Comparison of ENCODE assay signal across 35 cellular contexts in the genomic region with DNA sequence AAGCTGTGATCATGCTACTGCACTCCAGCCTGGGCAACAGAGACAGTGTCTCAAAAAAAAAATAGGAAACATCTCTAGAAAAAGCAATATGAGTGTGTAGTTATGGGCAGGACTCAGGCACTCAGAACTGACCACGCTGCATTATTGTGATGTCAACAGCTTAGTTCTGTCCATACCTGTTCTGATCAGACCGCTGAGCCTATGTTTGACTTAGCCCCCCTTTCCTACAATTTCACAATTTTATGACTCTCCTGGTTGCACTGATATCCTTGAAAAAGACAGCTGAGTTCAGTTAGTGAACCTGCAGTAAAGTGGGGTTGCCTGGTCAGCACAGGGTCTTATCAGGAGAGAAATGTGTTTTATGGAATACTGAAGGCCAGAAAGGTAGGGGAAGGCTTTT.
"Had no signal": no experiment of that assay in that cellular context is flagged by ENCODE, and none has a peak within 500 bp of the region (broad histone marks: within the 10 kb centered on the region; RNA-seq: fewer than 3 reads in every experiment).

No MANE protein-coding gene starts in this region.

- H3K4me3 ChIP-seq: MG63 had no signal

- H3K27me3 ChIP-seq: MG63 had no signal

- DNase-seq: activated CD4-positive, alpha-beta T cell treated with anti-CD3 and anti-CD28 coated beads for 1 hour; activated CD4-positive, alpha-beta T cell treated with anti-CD3 and anti-CD28 coated beads for 48 hours; activated CD4-positive, CD25-positive, alpha-beta regulatory T cell; activated CD8-positive, alpha-beta T cell treated with anti-CD3 and anti-CD28 coated beads for 36 hours; activated effector memory CD4-positive, alpha-beta T cell treated with anti-CD3 and anti-CD28 coated beads, Interleukin-2, amount 50 U/mL, for 16 hours; activated naive CD4-positive, alpha-beta T cell; activated naive CD4-positive, alpha-beta T cell treated with anti-CD3 and anti-CD28 coated beads, Interleukin-2, amount 50 U/mL, for 16 hours; activated naive CD8-positive, alpha-beta T cell treated with anti-CD3 and anti-CD28 coated beads for 36 hours; activated T-cell treated with anti-CD3 and anti-CD28 coated beads, Interleukin-2, amount 50 U/mL, for 1 hour; activated T-cell treated with anti-CD3 and anti-CD28 coated beads, Interleukin-2, amount 50 U/mL, for 72 hours; amniotic stem cell; aorta; cerebellar nuclear complex; Kasumi-1; KG1; MG63; NCI-H1048; NCI-H1105 treated with DMSO at 0.1 percent for 48 hours; NCI-H1436 treated with DMSO at 0.1 percent for 48 hours; NCI-H1694 treated with DMSO at 0.1 percent for 48 hours; NCI-H2029 treated with DMSO at 0.1 percent for 48 hours; NCI-H2107; NCI-H2171; NCI-H510A; NCI-H526; NCI-H748 treated with DMSO at 0.1 percent for 48 hours; NK-92 treated with Interleukin-12 subunit alpha and Interleukin-12 subunit beta, amount 100 ng/mL, for 24 hours; PC-3; Right ventricle myocardium superior; SW 1271; T-helper 1 cell; T-helper 2 cell; T-helper 9 cell had no signal

- H3K36me3 ChIP-seq: MG63 had no signal

- H3K27me3 Mint-ChIP-seq: activated T-helper 17 cell treated with anti-CD3 and anti-CD28 coated beads, Interleukin-2, amount 50 U/mL, for 72 hours had no signal

- H3K27ac Mint-ChIP-seq: activated CD8-positive, alpha-beta T cell treated with anti-CD3 and anti-CD28 coated beads for 36 hours; activated naive CD8-positive, alpha-beta T cell treated with anti-CD3 and anti-CD28 coated beads for 36 hours; activated T-cell treated with anti-CD3 and anti-CD28 coated beads, Interleukin-2, amount 50 U/mL, for 72 hours; activated T-helper 17 cell treated with anti-CD3 and anti-CD28 coated beads, Interleukin-2, amount 50 U/mL, for 72 hours had no signal

- H3K9me3 ChIP-seq: MG63 had no signal

- H3K4me3 Mint-ChIP-seq: activated CD8-positive, alpha-beta T cell treated with anti-CD3 and anti-CD28 coated beads for 36 hours; activated naive CD8-positive, alpha-beta T cell treated with anti-CD3 and anti-CD28 coated beads for 36 hours; activated T-cell treated with anti-CD3 and anti-CD28 coated beads, Interleukin-2, amount 50 U/mL, for 72 hours; activated T-helper 17 cell treated with anti-CD3 and anti-CD28 coated beads, Interleukin-2, amount 50 U/mL, for 72 hours had no signal

- H3K27ac ChIP-seq: VCaP had no signal

- H3K9me3 Mint-ChIP-seq: activated CD8-positive, alpha-beta T cell treated with anti-CD3 and anti-CD28 coated beads for 36 hours; activated naive CD8-positive, alpha-beta T cell treated with anti-CD3 and anti-CD28 coated beads for 36 hours; activated T-cell treated with anti-CD3 and anti-CD28 coated beads, Interleukin-2, amount 50 U/mL, for 72 hours; activated T-helper 17 cell treated with anti-CD3 and anti-CD28 coated beads, Interleukin-2, amount 50 U/mL, for 72 hours had no signal

- H3K4me1 Mint-ChIP-seq: activated T-helper 17 cell treated with anti-CD3 and anti-CD28 coated beads, Interleukin-2, amount 50 U/mL, for 72 hours had no signal

- ATAC-seq: activated CD8-positive, alpha-beta T cell treated with anti-CD3 and anti-CD28 coated beads for 36 hours; activated T-cell treated with anti-CD3 and anti-CD28 coated beads, Interleukin-2, amount 50 U/mL, for 72 hours; activated T-helper 17 cell treated with anti-CD3 and anti-CD28 coated beads, Interleukin-2, amount 50 U/mL, for 72 hours; PC-3 had no signal

- H3K36me3 Mint-ChIP-seq: activated naive CD8-positive, alpha-beta T cell treated with anti-CD3 and anti-CD28 coated beads for 36 hours had no signal
